Comparison of ENCODE assay signal across 22 cellular contexts in the genomic region with DNA sequence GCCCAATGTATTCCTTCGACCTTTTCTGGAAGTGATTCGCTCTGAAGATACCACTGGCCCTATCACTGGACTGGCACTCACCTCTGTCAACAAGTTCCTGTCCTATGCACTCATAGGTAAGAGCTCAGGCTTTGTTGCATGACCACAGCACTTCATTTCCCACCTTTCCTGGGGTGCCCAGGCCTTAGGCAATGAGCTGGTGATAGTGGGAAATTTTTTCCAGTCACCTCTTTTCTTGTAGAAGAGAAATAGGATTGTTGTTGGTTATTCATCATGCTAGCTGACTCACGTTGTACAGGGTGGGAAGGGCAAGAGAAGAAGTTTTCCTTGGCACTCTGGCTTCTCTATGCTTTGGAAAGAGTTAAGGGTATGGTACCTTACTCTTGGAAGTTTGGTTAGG. TPM values are rescaled to one million over a fixed set of nuclear protein-coding genes. Genes with fewer than 3 reads are reported as not detected.
DNase-seq lines count a peak whose midpoint lies in the region; ATAC-seq, FAIRE-seq and TF ChIP-seq lines count a peak whose summit lies in the region.
"Had no signal": no experiment of that assay in that cellular context is flagged by ENCODE, and none has a peak within 500 bp of the region (broad histone marks: within the 10 kb centered on the region; RNA-seq: fewer than 3 reads in every experiment).

No MANE protein-coding gene starts in this region.

- no peak overlapping the region for H4K8ac ChIP-seq in trophoblast cell (ENCODE audit: low read depth, low read length)

- TF ChIP-seq EP300 in SK-N-SH (IDR thresholded peaks at IDR 0.05; ENCODE audit: borderline replicate concordance in 1 of 2, low read depth in 1 of 2, low read length in 1 of 2) = no peak

- no peak overlapping the region for H2AK5ac ChIP-seq in trophoblast cell (ENCODE audit: low read length)

- H3K23ac ChIP-seq in trophoblast cell (ENCODE audit: low read length) = no peak overlapping the region

- TF ChIP-seq CTCF in SK-N-SH (IDR thresholded peaks at IDR 0.05) (no peak), PC-3 (conservative IDR thresholded peaks at IDR 0.05; ENCODE audit: low read depth, low read length) (no peak), endothelial cell of umbilical vein (IDR thresholded peaks at IDR 0.05; ENCODE audit: extremely low read depth in 1 of 2, insufficient read depth in 1 of 2, low read depth in 1 of 2, low read length in 2 of 2) (no peak), ascending aorta (IDR thresholded peaks at IDR 0.05) (no peak), pancreas (IDR thresholded peaks at IDR 0.05) (no peak)

- H3K36me3 ChIP-seq in SK-N-SH (replicated peaks in 1 of 2; ENCODE audit: control insufficient read depth in 1 of 2, insufficient read depth in 2 of 2, low read length in 1 of 2) (peaks cover 0 to 13% of the 10 kb centered on the region in 2 experiments), PC-3 (ENCODE audit: low read depth, low read length) (no peaks in the 10 kb centered on the region), endothelial cell of umbilical vein (ENCODE audit: control insufficient read depth in 2 of 2, extremely low read depth in 1 of 2, insufficient read depth in 2 of 2, low read length in 2 of 2) (no peaks in the 10 kb centered on the region), trophoblast cell (ENCODE audit: control insufficient read depth in 1 of 2, insufficient read depth in 2 of 2, low read length in 2 of 2) (peaks cover 5 to 9% of the 10 kb centered on the region in 2 experiments), ascending aorta (peaks cover 6 to 16% of the 10 kb centered on the region in 2 donors), pancreas (peaks cover 0 to 11% (median 3%) of the 10 kb centered on the region in 3 donors)

- CTCF ChIA-PET in SK-N-SH (lab: Yijun Ruan, JAX) = interaction anchor here (4.5 to 4.7 kb wide), 2 partner anchors 8 to 113 kb away, joined by 26 to 45 read pairs; no protein-coding TSS in a partner anchor
- CTCF ChIA-PET in PC-3 (lab: Charles Lee) = no interaction called here
- CTCF ChIA-PET in endothelial cell of umbilical vein (lab: Charles Lee) = interaction anchor here (0.7 to 19.8 kb wide), 6 partner anchors 8 to 174 kb away, joined by 3 to 1402 read pairs (median 4); partner anchors contain the start of genes ELOVL3 and PITX3

- dilution Hi-C loops in endothelial cell of umbilical vein (cut with MboI; ENCODE audit: extremely low pct_ligation_motif_present, low sequenced_read_pairs) = no loop called here

- H3K27me3 ChIP-seq in SK-N-SH (ENCODE audit: insufficient read depth) (no peaks in the 10 kb centered on the region), PC-3 (ENCODE audit: low read length) (no peaks in the 10 kb centered on the region), endothelial cell of umbilical vein (ENCODE audit: control insufficient read depth in 2 of 2, insufficient read depth in 2 of 2, low read length in 2 of 2) (no peaks in the 10 kb centered on the region), trophoblast cell (ENCODE audit: insufficient read depth, low read length) (no peaks in the 10 kb centered on the region), ascending aorta (no peaks in the 10 kb centered on the region), pancreas (no peaks in the 10 kb centered on the region)
- H3K27me3 ChIP-seq: right lobe of liver, testis had no signal

- 81% methylated on average over 3 of the region's 3 CpGs for WGBS in SK-N-SH (ENCODE audit: low lambda C conversion rate)
- no CpG with 5 or more reads among the region's 3 CpGs for WGBS in trophoblast cell (ENCODE audit: extremely low coverage, insufficient coverage, insufficient read length)
- WGBS in pancreas, 2 donors = 89 to 90% methylated on average over 3 of the region's 3 CpGs

- H3K4me3 ChIP-seq in SK-N-SH (ENCODE audit: low read depth in 2 of 2, low read length in 1 of 2) (no peak overlapping the region), PC-3 (ENCODE audit: low read length) (no peak overlapping the region), endothelial cell of umbilical vein (replicated peaks in 1 of 3; ENCODE audit: insufficient read depth in 1 of 3, low read depth in 1 of 3, low read length in 3 of 3) (no peak overlapping the region), trophoblast cell (ENCODE audit: low read depth, low read length) (no peak overlapping the region), ascending aorta (no peak overlapping the region), pancreas (no peak overlapping the region)
- H3K4me3 ChIP-seq: PC-9, right lobe of liver, testis had no signal

- H3K9me1 ChIP-seq in endothelial cell of umbilical vein (replicated peaks; ENCODE audit: control insufficient read depth, extremely low read depth, insufficient read depth, low read length) = no peaks in the 10 kb centered on the region

- H3K9me2 ChIP-seq in SK-N-SH = no peaks in the 10 kb centered on the region
- H3K9me2 ChIP-seq in PC-3 (replicated peaks; ENCODE audit: low read length) = no peaks in the 10 kb centered on the region

- no peak overlapping the region for H4K12ac ChIP-seq in trophoblast cell (ENCODE audit: low read depth, low read length)

- H3K14ac ChIP-seq in trophoblast cell (ENCODE audit: low read length) = no peak overlapping the region

- no peak overlapping the region for H2AFZ ChIP-seq in SK-N-SH (ENCODE audit: low read depth)
- H2AFZ ChIP-seq in PC-3 (ENCODE audit: low read length) = no peak overlapping the region
- no peak overlapping the region for H2AFZ ChIP-seq in endothelial cell of umbilical vein (ENCODE audit: low read depth, low read length)
- no peak overlapping the region for H2AFZ ChIP-seq in trophoblast cell (ENCODE audit: insufficient read depth, low read length, poor library complexity)
- H2AFZ ChIP-seq: PC-9 had no signal

- H3F3A ChIP-seq in SK-N-SH (replicated peaks; ENCODE audit: insufficient read depth) (peaks cover 32% of the 10 kb centered on the region), PC-3 (ENCODE audit: low read length, unreplicated experiment) (peaks cover 9% of the 10 kb centered on the region)

- H3K9me3 ChIP-seq in SK-N-SH = no peaks in the 10 kb centered on the region
- no peaks in the 10 kb centered on the region for H3K9me3 ChIP-seq in PC-3 (ENCODE audit: low read length)
- H3K9me3 ChIP-seq in endothelial cell of umbilical vein (replicated peaks; ENCODE audit: control insufficient read depth, insufficient read depth, low read length) = no peaks in the 10 kb centered on the region
- no peaks in the 10 kb centered on the region for H3K9me3 ChIP-seq in trophoblast cell (ENCODE audit: insufficient read depth, low read depth, low read length)
- no peaks in the 10 kb centered on the region for H3K9me3 ChIP-seq in ascending aorta
- H3K9me3 ChIP-seq in pancreas = no peaks in the 10 kb centered on the region
- H3K9me3 ChIP-seq: right lobe of liver, testis had no signal

- H3K27ac ChIP-seq in SK-N-SH (ENCODE audit: low read depth in 2 of 2, low read length in 1 of 2) (peak overlapping the region in 1 of 2 experiments; percentile 73; a peak in 2 of 4 replicates), PC-3 (ENCODE audit: low read length) (peak overlapping the region; percentile 76), endothelial cell of umbilical vein (ENCODE audit: insufficient read depth, low read depth, low read length) (peak overlapping the region; percentile 18), trophoblast cell (ENCODE audit: low read depth, low read length) (no peak overlapping the region), ascending aorta (no peak overlapping the region), pancreas (no peak overlapping the region)
- H3K27ac ChIP-seq: 22Rv1, PC-9, right lobe of liver, testis had no signal

- H2BK120ac ChIP-seq in trophoblast cell (ENCODE audit: insufficient read depth, low read length, poor library complexity) = no peak overlapping the region

- H4K20me1 ChIP-seq in SK-N-SH (ENCODE audit: insufficient read depth) (no peaks in the 10 kb centered on the region), PC-3 (ENCODE audit: low read length) (no peaks in the 10 kb centered on the region), endothelial cell of umbilical vein (replicated peaks; ENCODE audit: control insufficient read depth, extremely low read depth, insufficient read depth, low read length) (peaks cover 4% of the 10 kb centered on the region)

- H3K9ac ChIP-seq in SK-N-SH (no peak overlapping the region; the same call in 1 of the 2 replicates), PC-3 (ENCODE audit: low read length) (no peak overlapping the region), endothelial cell of umbilical vein (replicated peaks; ENCODE audit: extremely low read depth, insufficient read depth, low read length) (no peak overlapping the region), trophoblast cell (ENCODE audit: low read length) (peak overlapping the region; percentile 7)

- BruUV-seq in PC-3 (replicated peaks; lab: Mats Ljungman, UMichigan) (no TSS peak), endothelial cell of umbilical vein (replicated peaks; lab: Mats Ljungman, UMichigan) (no TSS peak)

- peaks cover 4% of the 10 kb centered on the region for H3K79me1 ChIP-seq in trophoblast cell (ENCODE audit: low read length)

- intact Hi-C loops in PC-3 (cut with micrococcal nuclease) = loop anchor here (5.0 kb wide), 2 partner anchors 42 to 97 kb away; partner anchors contain the start of gene GBF1
- intact Hi-C loops in endothelial cell of umbilical vein (cut with micrococcal nuclease) = loop anchor here (5.0 kb wide), 1 partner anchor 97 kb away; the partner anchor contains the start of gene GBF1
- intact Hi-C loops in ascending aorta (cut with DNase I) = no loop called here
- intact Hi-C loops in pancreas (cut with DNase I) = no loop called here

- H3K4me2 ChIP-seq in SK-N-SH (peak overlapping the region; percentile 17; the same call in 1 of the 2 replicates), PC-3 (ENCODE audit: low read length) (0 out of 2 replicates have a peak overlapping the region, but pooled peaks have one; percentile 17), endothelial cell of umbilical vein (ENCODE audit: insufficient read depth, low read length) (no peak overlapping the region), trophoblast cell (ENCODE audit: low read length) (no peak overlapping the region)
- H3K4me2 ChIP-seq: PC-9 had no signal

- H3K18ac ChIP-seq in trophoblast cell (ENCODE audit: low read length) = no peak overlapping the region

- H3K4ac ChIP-seq in trophoblast cell (ENCODE audit: low read depth, low read length) = no peak overlapping the region

- no peak overlapping the region for H2BK5ac ChIP-seq in trophoblast cell (ENCODE audit: low read depth, low read length, poor library complexity)

- TF ChIP-seq POLR2A in endothelial cell of umbilical vein (IDR thresholded peaks at IDR 0.05; ENCODE audit: low read depth, low read length) = no peak

- POLR2A ChIA-PET in SK-N-SH (lab: Yijun Ruan, JAX) (no interaction called here), PC-3 (lab: Charles Lee; ENCODE audit: unreplicated experiment) (no interaction called here), endothelial cell of umbilical vein (lab: Charles Lee) (no interaction called here)

- no peak for FAIRE-seq in endothelial cell of umbilical vein (lab: Jason Lieb, UNC)
- FAIRE-seq in pancreas (lab: Jason Lieb, UNC) = no peak
- FAIRE-seq: HTR-8/SVneo had no signal

- no peak overlapping the region for H2BK12ac ChIP-seq in trophoblast cell (ENCODE audit: low read length)

- DNase-seq in SK-N-SH (no peak), PC-3 (peak; percentile 34), endothelial cell of umbilical vein (ENCODE audit: low read depth, low spot score) (peak; percentile 29), trophoblast cell (no peak), ascending aorta (ENCODE audit: low spot score in 2 of 2) (no peak), pancreas (no peak), SKM-1 (lab: John Stamatoyannopoulos, UW; ENCODE audit: unreplicated experiment) (no peak)
- DNase-seq: activated CD8-positive, alpha-beta memory T cell treated with anti-CD3 and anti-CD28 coated beads, Interleukin-2, amount 50 U/mL, for 4 hours; activated naive CD4-positive, alpha-beta T cell treated with anti-CD3 and anti-CD28 coated beads for 36 hours; DMS79; effector CD8-positive, alpha-beta T cell; foreskin melanocyte; NCI-H2029 treated with DMSO at 0.1 percent for 48 hours; NCI-H69; PC-9; right lobe of liver; T-cell; testis had no signal

- no peak for ATAC-seq in SK-N-SH treated with all-trans-retinoic acid at 6 μM for 48 hours
- no peak; the same call in 1 of the 2 replicates for ATAC-seq in PC-3
- ATAC-seq in pancreas = no peak
- ATAC-seq: activated CD4-positive, CD25-positive, alpha-beta regulatory T cell treated with anti-CD3 and anti-CD28 coated beads, Interleukin-2, amount 50 U/mL, for 24 hours; right lobe of liver; T-cell had no signal

- H3K4me1 ChIP-seq in SK-N-SH (ENCODE audit: control insufficient read depth in 1 of 2, insufficient read depth in 2 of 2, low read depth in 1 of 2, low read length in 1 of 2) = peaks cover 0 to 20% of the 10 kb centered on the region in 2 experiments; a peak in 2 of 4 replicates
- peaks cover 25% of the 10 kb centered on the region for H3K4me1 ChIP-seq in PC-3 (ENCODE audit: insufficient read depth, low read length)
- peaks cover 29% of the 10 kb centered on the region for H3K4me1 ChIP-seq in endothelial cell of umbilical vein (ENCODE audit: control insufficient read depth, extremely low read depth, insufficient read depth, low read length)
- no peaks in the 10 kb centered on the region for H3K4me1 ChIP-seq in trophoblast cell (ENCODE audit: control insufficient read depth in 1 of 2, insufficient read depth in 2 of 2, low read length in 2 of 2)
- no peaks in the 10 kb centered on the region for H3K4me1 ChIP-seq in ascending aorta
- H3K4me1 ChIP-seq in pancreas = no peaks in the 10 kb centered on the region
- H3K4me1 ChIP-seq: right lobe of liver, testis had no signal

- no peak for TF ChIP-seq RAD21 in SK-N-SH (IDR thresholded peaks at IDR 0.05; ENCODE audit: low read length)

- H3K79me2 ChIP-seq in SK-N-SH (ENCODE audit: insufficient read depth) = peaks cover 6% of the 10 kb centered on the region; the same call in 1 of the 2 replicates
- no peaks in the 10 kb centered on the region for H3K79me2 ChIP-seq in PC-3 (ENCODE audit: low read length)
- peaks cover 2% of the 10 kb centered on the region for H3K79me2 ChIP-seq in endothelial cell of umbilical vein (ENCODE audit: control insufficient read depth, insufficient read depth, low read length)
- H3K79me2 ChIP-seq in trophoblast cell (ENCODE audit: control insufficient read depth, insufficient read depth, low read length, poor library complexity) = no peaks in the 10 kb centered on the region

- no peak overlapping the region for H4K91ac ChIP-seq in trophoblast cell (ENCODE audit: low read depth, low read length)

RNA-seq across cellular contexts. Expression of gene NFKB2, which starts 51.4 kb away (rescaled TPM):
- polyA plus RNA-seq in SK-N-SH (2012; rRNA removed) (20.6 and 26.6 TPM in 2 replicates), endothelial cell of umbilical vein (21.0 and 23.0 TPM in 2 replicates), pancreas (10 to 100 TPM; 44.7 to 58.0 TPM)
- 9.9 and 14.1 TPM in 2 replicates for polyA plus RNA-seq in SK-N-SH (2012; cell fraction: cytosol; rRNA removed)
- polyA plus RNA-seq in SK-N-SH (2012; cell fraction: nucleus; rRNA removed) = 66.4 and 78.0 TPM in 2 replicates
- total RNA-seq in PC-3 (2014; rRNA removed) (45.0 and 71.1 TPM in 2 replicates), endothelial cell of umbilical vein (21.9 and 25.6 TPM in 2 replicates), ascending aorta (89.2 TPM), pancreas (10 to 100 TPM; 17.0 to 44.3 (median 22.0) TPM)
- 13.8 and 20.2 TPM in 2 replicates for polyA plus RNA-seq in endothelial cell of umbilical vein (2011; cell fraction: cytosol; rRNA removed)
- polyA plus RNA-seq in endothelial cell of umbilical vein (2011; cell fraction: nucleus; rRNA removed) = 53.7 and 67.4 TPM in 2 replicates
- polyA plus RNA-seq in endothelial cell of umbilical vein (2012) = 17.7 and 31.9 TPM in 2 replicates
- polyA minus RNA-seq in endothelial cell of umbilical vein = 9.5 and 11.2 TPM in 2 replicates
- 27.7 TPM for polyA minus RNA-seq in endothelial cell of umbilical vein (2011; cell fraction: cytosol; rRNA and poly(A)+ RNA removed)
- polyA minus RNA-seq in endothelial cell of umbilical vein (2011; cell fraction: nucleus; rRNA and poly(A)+ RNA removed) = 11.3 and 18.8 TPM in 2 replicates
- 30.6 and 31.3 TPM in 2 replicates for polyA plus RNA-seq in trophoblast cell (2013)

Comparison
In these comparisons a context has a peak if more than half of its experiments do, and no peak if none do; other contexts are left out.
1. DNase-seq: peak in PC-3 (single experiment) and endothelial cell of umbilical vein (single experiment); none in SK-N-SH (single experiment), trophoblast cell (0 of 2), ascending aorta (0 of 2), pancreas (0 of 6) and SKM-1 (single experiment).
2. H3K27ac ChIP-seq: peak in PC-3 (single experiment) and endothelial cell of umbilical vein (single experiment); none in trophoblast cell (single experiment), ascending aorta (0 of 2) and pancreas (0 of 4).
3. H3K4me2 ChIP-seq: peak in SK-N-SH (single experiment) and PC-3 (single experiment); none in endothelial cell of umbilical vein (single experiment) and trophoblast cell (single experiment).
4. intact Hi-C loops: an anchor here in PC-3 (5.0 kb wide) and endothelial cell of umbilical vein (5.0 kb wide); none called in ascending aorta and pancreas.